In genomic region chr5:57082441-57083067, GRCh38 we compare ENCODE assay signal across 10 cellular contexts.
DNase-seq lines count a peak whose midpoint lies in the region; ATAC-seq and TF ChIP-seq lines count a peak whose summit lies in the region.
"Had no signal": no experiment of that assay in that cellular context is flagged by ENCODE, and none has a peak within 500 bp of the region (broad histone marks: within the 10 kb centered on the region; RNA-seq: fewer than 3 reads in every experiment).

No MANE protein-coding gene starts in this region.

- H3K4me1 ChIP-seq in Caco-2 (no peaks in the 10 kb centered on the region), Karpas-422 (ENCODE audit: low read length) (no peaks in the 10 kb centered on the region), esophagus muscularis mucosa (no peaks in the 10 kb centered on the region), lower lobe of right lung (no peaks in the 10 kb centered on the region), body of pancreas (no peaks in the 10 kb centered on the region)

- no peak overlapping the region for H2AFZ ChIP-seq in Karpas-422 (ENCODE audit: low read length)

- H3K9me3 ChIP-seq in Caco-2: no peaks in the 10 kb centered on the region
- no peaks in the 10 kb centered on the region for H3K9me3 ChIP-seq in Karpas-422 (ENCODE audit: low read length)
- no peaks in the 10 kb centered on the region for H3K9me3 ChIP-seq in esophagus muscularis mucosa
- no peaks in the 10 kb centered on the region for H3K9me3 ChIP-seq in lower lobe of right lung
- no peaks in the 10 kb centered on the region for H3K9me3 ChIP-seq in body of pancreas

- no TSS peak for BruUV-seq in Caco-2 (replicated peaks; lab: Mats Ljungman, UMichigan)

- intact Hi-C loops in Caco-2 (cut with micrococcal nuclease; ENCODE audit: unreplicated experiment): loop anchor here (1.0 to 5.0 kb wide), 6 partner anchors 56 to 182 kb away; partner anchors contain the start of genes MIER3 and SETD9
- intact Hi-C loops in esophagus muscularis mucosa (cut with DNase I): no loop called here
- intact Hi-C loops in lower lobe of right lung (cut with DNase I): no loop called here
- intact Hi-C loops in cardiac septum (cut with DNase I): no loop called here
- intact Hi-C loops in body of pancreas (cut with DNase I): no loop called here

- no peaks in the 10 kb centered on the region for H3K27me3 Mint-ChIP-seq in Caco-2 (ENCODE audit: insufficient read depth, unreplicated experiment)

- H3K27ac Mint-ChIP-seq in Caco-2 (ENCODE audit: unreplicated experiment): no peak overlapping the region

- CTCF ChIA-PET in Caco-2 (lab: Charles Lee): no interaction called here

- no peak for ATAC-seq in lower lobe of right lung
- ATAC-seq in body of pancreas: no peak
- ATAC-seq: activated T-cell treated with anti-CD3 and anti-CD28 coated beads, Interleukin-2, amount 50 U/mL, for 4 hours had no signal

- no peak overlapping the region for H3K4me3 Mint-ChIP-seq in Caco-2 (ENCODE audit: unreplicated experiment)
- H3K4me3 Mint-ChIP-seq: activated T-cell treated with anti-CD3 and anti-CD28 coated beads, Interleukin-2, amount 50 U/mL, for 4 hours had no signal

- H3K4me3 ChIP-seq in Caco-2 (ENCODE audit: low read depth, low read length) (no peak overlapping the region), Karpas-422 (ENCODE audit: low read length) (no peak overlapping the region), esophagus muscularis mucosa (no peak overlapping the region), lower lobe of right lung (no peak overlapping the region), body of pancreas (no peak overlapping the region)
- H3K4me3 ChIP-seq: SK-N-MC had no signal

- POLR2A ChIA-PET in Caco-2 (lab: Charles Lee): no interaction called here

- H3K36me3 Mint-ChIP-seq in Caco-2 (ENCODE audit: insufficient read depth, unreplicated experiment): no peaks in the 10 kb centered on the region

- H3K79me2 ChIP-seq in Karpas-422 (ENCODE audit: low read length): no peaks in the 10 kb centered on the region

- H3K36me3 ChIP-seq in Caco-2 (ENCODE audit: control insufficient read depth, insufficient read depth, low read length): no peaks in the 10 kb centered on the region
- no peaks in the 10 kb centered on the region for H3K36me3 ChIP-seq in Karpas-422 (ENCODE audit: insufficient read depth, low read length)
- no peaks in the 10 kb centered on the region for H3K36me3 ChIP-seq in esophagus muscularis mucosa
- no peaks in the 10 kb centered on the region for H3K36me3 ChIP-seq in lower lobe of right lung
- H3K36me3 ChIP-seq in body of pancreas (replicated peaks in 1 of 2; ENCODE audit: insufficient read depth in 1 of 2, low read depth in 2 of 2): no peaks in the 10 kb centered on the region

- TF ChIP-seq CTCF in Caco-2 (IDR thresholded peaks at IDR 0.05; ENCODE audit: insufficient read depth in 1 of 2, low read depth in 1 of 2, low read length in 1 of 2, severe bottlenecking in 1 of 2, unreplicated experiment in 1 of 2) (peak; percentile 55 to 73), esophagus muscularis mucosa (IDR thresholded peaks at IDR 0.05) (no peak), lower lobe of right lung (IDR thresholded peaks at IDR 0.05) (no peak), body of pancreas (IDR thresholded peaks at IDR 0.05) (peak in 3 of 7 experiments; percentile 23 to 34 (median 24))

- no peak overlapping the region for H3K9ac ChIP-seq in Karpas-422 (ENCODE audit: low read length)

- no peaks in the 10 kb centered on the region for H4K20me1 ChIP-seq in Karpas-422 (ENCODE audit: insufficient read depth, low read depth, low read length)

- H3K4me2 ChIP-seq in Karpas-422 (ENCODE audit: low read depth, low read length, poor library complexity, severe bottlenecking): no peak overlapping the region

- no peaks in the 10 kb centered on the region for H3K4me1 Mint-ChIP-seq in Caco-2 (ENCODE audit: low read depth, unreplicated experiment)

- H3K27ac ChIP-seq in Karpas-422 (ENCODE audit: low read length): no peak overlapping the region
- no peak overlapping the region for H3K27ac ChIP-seq in esophagus muscularis mucosa (replicated peaks in 1 of 4)
- H3K27ac ChIP-seq in lower lobe of right lung: no peak overlapping the region
- no peak overlapping the region for H3K27ac ChIP-seq in body of pancreas
- H3K27ac ChIP-seq: SK-N-MC had no signal

- H3K27me3 ChIP-seq in Caco-2 (replicated peaks; ENCODE audit: control insufficient read depth, insufficient read depth, low read length): no peaks in the 10 kb centered on the region
- no peaks in the 10 kb centered on the region for H3K27me3 ChIP-seq in Karpas-422 (ENCODE audit: low read length)
- no peaks in the 10 kb centered on the region for H3K27me3 ChIP-seq in esophagus muscularis mucosa
- H3K27me3 ChIP-seq in lower lobe of right lung (ENCODE audit: low read depth): no peaks in the 10 kb centered on the region
- no peaks in the 10 kb centered on the region for H3K27me3 ChIP-seq in body of pancreas

- H3K9me2 ChIP-seq in Karpas-422 (replicated peaks; ENCODE audit: insufficient read depth, low read length): no peaks in the 10 kb centered on the region

- WGBS in esophagus muscularis mucosa: 90% methylated on average over 7 of the region's 7 CpGs
- WGBS in body of pancreas, 2 donors: 73 to 88% methylated on average over 7 of the region's 7 CpGs

- no peaks in the 10 kb centered on the region for H3K9me3 Mint-ChIP-seq in Caco-2 (ENCODE audit: unreplicated experiment)
- H3K9me3 Mint-ChIP-seq: activated T-cell treated with anti-CD3 and anti-CD28 coated beads, Interleukin-2, amount 50 U/mL, for 4 hours had no signal

- TF ChIP-seq POLR2A in esophagus muscularis mucosa (IDR thresholded peaks at IDR 0.05; ENCODE audit: low read depth) (no peak), body of pancreas (IDR thresholded peaks at IDR 0.05) (no peak)

- peak in 1 of 2 experiments; percentile 46 for DNase-seq in Caco-2
- peak; percentile 57 for DNase-seq in Karpas-422
- peak; percentile 25 for DNase-seq in astrocyte of the hippocampus (ENCODE audit: low read depth, low spot score)
- DNase-seq in left kidney (ENCODE audit: low read depth, low spot score): peak; percentile 13
- DNase-seq in esophagus muscularis mucosa (ENCODE audit: extremely low spot score): no peak
- DNase-seq in lower lobe of right lung: no peak
- DNase-seq in cardiac septum (ENCODE audit: low spot score): no peak
- DNase-seq in body of pancreas: no peak
- DNase-seq: activated T-cell treated with anti-CD3 and anti-CD28 coated beads, Interleukin-2, amount 50 U/mL, for 4 hours had no signal

- no peak for TF ChIP-seq EP300 in esophagus muscularis mucosa (IDR thresholded peaks at IDR 0.05)

Comparison
In these comparisons a context has a peak if more than half of its experiments do, and no peak if none do; other contexts are left out.
1. DNase-seq: peak in Karpas-422 (single experiment), astrocyte of the hippocampus (single experiment) and left kidney (single experiment); none in esophagus muscularis mucosa (single experiment), lower lobe of right lung (single experiment), cardiac septum (single experiment) and body of pancreas (0 of 4).
2. CTCF ChIP-seq: peak in Caco-2 (2 of 2); none in esophagus muscularis mucosa (0 of 3) and lower lobe of right lung (single experiment).